Comparison of ENCODE assay signal across 13 cellular contexts in genomic region chr13:42894765-42895181, GRCh38.
DNase-seq lines count a peak whose midpoint lies in the region; ATAC-seq and TF ChIP-seq lines count a peak whose summit lies in the region.
"Had no signal": no experiment of that assay in that cellular context is flagged by ENCODE, and none has a peak within 500 bp of the region (broad histone marks: within the 10 kb centered on the region; RNA-seq: fewer than 3 reads in every experiment).

No MANE protein-coding gene starts in this region.

- H3K36me3 ChIP-seq in adrenal gland (replicated peaks in 1 of 2) (no peaks in the 10 kb centered on the region), testis (ENCODE audit: low read depth, missing control alignments) (no peaks in the 10 kb centered on the region)
- H3K36me3 ChIP-seq: right lobe of liver had no signal

- TF ChIP-seq CTCF in adrenal gland (IDR thresholded peaks at IDR 0.05): no peak
- no peak for TF ChIP-seq CTCF in testis (IDR thresholded peaks at IDR 0.05)

- peaks cover 28 to 35% of the 10 kb centered on the region in 2 donors for H3K4me1 ChIP-seq in adrenal gland (replicated peaks in 1 of 2)
- no peaks in the 10 kb centered on the region for H3K4me1 ChIP-seq in testis
- H3K4me1 ChIP-seq: right lobe of liver had no signal

- DNase-seq in DMS79 treated with DMSO at 0.1 percent for 48 hours (lab: John Stamatoyannopoulos, UW): peak; percentile 54
- DNase-seq in NCI-H1694 treated with DMSO at 0.1 percent for 48 hours (lab: John Stamatoyannopoulos, UW): peak; percentile 89
- DNase-seq in adrenal gland: peak; percentile 74 to 90 (median 84)
- peak; percentile 1 for DNase-seq in kidney glomerular epithelial cell (lab: John Stamatoyannopoulos, UW)
- DNase-seq in SKM-1 (lab: John Stamatoyannopoulos, UW; ENCODE audit: unreplicated experiment): no peak
- no peak for DNase-seq in testis
- DNase-seq in HT-29 (ENCODE audit: low spot score): no peak
- DNase-seq: activated CD4-positive, alpha-beta T cell treated with anti-CD3 and anti-CD28 coated beads for 36 hours; activated naive CD4-positive, alpha-beta T cell; CD8-positive, alpha-beta memory T cell; right lobe of liver had no signal

- H3K4me3 ChIP-seq in adrenal gland (no peak overlapping the region), testis (no peak overlapping the region)
- H3K4me3 ChIP-seq: GM12878, right lobe of liver had no signal

- no peaks in the 10 kb centered on the region for H3K9me3 ChIP-seq in adrenal gland (replicated peaks in 1 of 3)
- H3K9me3 ChIP-seq in testis: no peaks in the 10 kb centered on the region
- H3K9me3 ChIP-seq: right lobe of liver had no signal

- no peak for TF ChIP-seq POLR2A in adrenal gland (IDR thresholded peaks at IDR 0.05)
- no peak for TF ChIP-seq POLR2A in testis (IDR thresholded peaks at IDR 0.05)

- intact Hi-C loops in adrenal gland (cut with DNase I) (no loop called here), testis (cut with DNase I; ENCODE audit: low total_unique reads) (no loop called here)

- ATAC-seq in HG03139 (IDR thresholded peaks at IDR 0.05; ENCODE audit: unreplicated experiment): no peak
- ATAC-seq: activated CD4-positive, alpha-beta T cell treated with anti-CD3 and anti-CD28 coated beads for 36 hours; GM12878 had no signal

- H3K27me3 ChIP-seq in adrenal gland (no peaks in the 10 kb centered on the region), testis (no peaks in the 10 kb centered on the region)
- H3K27me3 ChIP-seq: right lobe of liver had no signal

- WGBS in adrenal gland, 4 donors: 15 to 24% (median 21%) methylated on average over 4 of the region's 4 CpGs
- WGBS in testis, 2 donors: 22 to 39% methylated on average over 4 of the region's 4 CpGs

- H3K27ac ChIP-seq in adrenal gland (peak overlapping the region; percentile 17 to 64 (median 45)), testis (no peak overlapping the region)
- H3K27ac ChIP-seq: right lobe of liver had no signal

Comparison
In these comparisons a context has a peak if more than half of its experiments do, and no peak if none do; other contexts are left out.
1. DNase-seq: peak in DMS79 treated with DMSO at 0.1 percent for 48 hours (single experiment), NCI-H1694 treated with DMSO at 0.1 percent for 48 hours (single experiment), adrenal gland (7 of 7) and kidney glomerular epithelial cell (single experiment); none in SKM-1 (single experiment), testis (single experiment) and HT-29 (single experiment).
2. H3K27ac ChIP-seq: peak in adrenal gland (5 of 5); none in testis (0 of 2).